ENCODE assay signal across 13 cellular contexts in the genomic region with DNA sequence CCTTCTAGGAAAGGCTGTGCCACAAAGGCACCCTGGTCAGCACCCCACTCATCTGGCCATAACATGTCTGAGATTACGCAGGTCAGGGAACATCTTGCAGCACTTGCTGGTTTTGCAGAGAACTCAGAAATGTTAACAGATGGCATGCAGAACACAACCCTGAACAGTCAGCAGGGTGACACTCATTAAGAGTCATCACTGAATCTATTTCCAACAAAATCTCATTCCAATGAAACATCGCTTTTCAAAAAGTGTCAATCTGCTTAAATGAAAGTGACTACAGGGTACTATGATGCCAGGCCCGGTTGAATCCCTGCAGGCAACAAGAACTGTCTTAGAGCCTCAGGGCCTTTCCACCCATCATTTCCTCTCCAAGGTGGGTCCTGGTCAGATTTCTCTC.
DNase-seq lines count a peak whose midpoint lies in the region; ATAC-seq and TF ChIP-seq lines count a peak whose summit lies in the region.
"Had no signal": no experiment of that assay in that cellular context is flagged by ENCODE, and none has a peak within 500 bp of the region (broad histone marks: within the 10 kb centered on the region; RNA-seq: fewer than 3 reads in every experiment).

No MANE protein-coding gene starts in this region.

- intact Hi-C loops in natural killer cell (cut with micrococcal nuclease): no loop called here

- no peaks in the 10 kb centered on the region for H3K4me1 Mint-ChIP-seq in natural killer cell
- H3K4me1 Mint-ChIP-seq: CD4-positive, CD25-positive, alpha-beta regulatory T cell had no signal

- no peaks in the 10 kb centered on the region for H3K36me3 Mint-ChIP-seq in natural killer cell
- H3K36me3 Mint-ChIP-seq: CD4-positive, CD25-positive, alpha-beta regulatory T cell had no signal

- H3K27me3 Mint-ChIP-seq in natural killer cell (ENCODE audit: low read depth in 2 of 2): no peaks in the 10 kb centered on the region
- H3K27me3 Mint-ChIP-seq: CD4-positive, CD25-positive, alpha-beta regulatory T cell had no signal

- H3K9me3 Mint-ChIP-seq in natural killer cell: peaks cover 4% of the 10 kb centered on the region in 2 donors
- H3K9me3 Mint-ChIP-seq: GM23338 had no signal

- no peak overlapping the region for H3K4me3 Mint-ChIP-seq in natural killer cell
- H3K4me3 Mint-ChIP-seq: CD4-positive, CD25-positive, alpha-beta regulatory T cell; GM23338 had no signal

- peak; percentile 91 for DNase-seq in G401 (ENCODE audit: low spot score)
- DNase-seq in NCI-H446 treated with DMSO at 0.1 percent for 48 hours (lab: John Stamatoyannopoulos, UW): peak; percentile 42
- DNase-seq in cerebellum (ENCODE audit: low spot score): peak; percentile 50
- no peak for DNase-seq in natural killer cell
- DNase-seq in NOMO-1 treated with DMSO at 0.1 percent for 48 hours (lab: John Stamatoyannopoulos, UW; ENCODE audit: unreplicated experiment): no peak
- DNase-seq in GM19240 (ENCODE audit: insufficient read length, low spot score): no peak
- no peak for DNase-seq in activated effector memory CD4-positive, alpha-beta T cell treated with anti-CD3 and anti-CD28 coated beads, Interleukin-2, amount 50 U/mL, for 16 hours
- DNase-seq: AML-193; CD4-positive, CD25-positive, alpha-beta regulatory T cell; H7; IMR-90 had no signal

- TF ChIP-seq CTCF in natural killer cell (IDR thresholded peaks at IDR 0.05): no peak

- in situ Hi-C loops in G401 (cut with HindIII; ENCODE audit: low sequenced_read_pairs): no loop called here

- no peak overlapping the region for H3K27ac Mint-ChIP-seq in natural killer cell
- H3K27ac Mint-ChIP-seq: CD4-positive, CD25-positive, alpha-beta regulatory T cell; GM23338 had no signal

- ATAC-seq in natural killer cell: no peak
- ATAC-seq: A549, GM23338 had no signal

Comparison
In these comparisons a context has a peak if more than half of its experiments do, and no peak if none do; other contexts are left out.
1. DNase-seq: peak in G401 (single experiment), NCI-H446 treated with DMSO at 0.1 percent for 48 hours (single experiment) and cerebellum (single experiment); none in natural killer cell (single experiment), NOMO-1 treated with DMSO at 0.1 percent for 48 hours (single experiment), GM19240 (single experiment) and activated effector memory CD4-positive, alpha-beta T cell treated with anti-CD3 and anti-CD28 coated beads, Interleukin-2, amount 50 U/mL, for 16 hours (single experiment).